ENCODE assay signal across 8 cellular contexts in the genomic region with DNA sequence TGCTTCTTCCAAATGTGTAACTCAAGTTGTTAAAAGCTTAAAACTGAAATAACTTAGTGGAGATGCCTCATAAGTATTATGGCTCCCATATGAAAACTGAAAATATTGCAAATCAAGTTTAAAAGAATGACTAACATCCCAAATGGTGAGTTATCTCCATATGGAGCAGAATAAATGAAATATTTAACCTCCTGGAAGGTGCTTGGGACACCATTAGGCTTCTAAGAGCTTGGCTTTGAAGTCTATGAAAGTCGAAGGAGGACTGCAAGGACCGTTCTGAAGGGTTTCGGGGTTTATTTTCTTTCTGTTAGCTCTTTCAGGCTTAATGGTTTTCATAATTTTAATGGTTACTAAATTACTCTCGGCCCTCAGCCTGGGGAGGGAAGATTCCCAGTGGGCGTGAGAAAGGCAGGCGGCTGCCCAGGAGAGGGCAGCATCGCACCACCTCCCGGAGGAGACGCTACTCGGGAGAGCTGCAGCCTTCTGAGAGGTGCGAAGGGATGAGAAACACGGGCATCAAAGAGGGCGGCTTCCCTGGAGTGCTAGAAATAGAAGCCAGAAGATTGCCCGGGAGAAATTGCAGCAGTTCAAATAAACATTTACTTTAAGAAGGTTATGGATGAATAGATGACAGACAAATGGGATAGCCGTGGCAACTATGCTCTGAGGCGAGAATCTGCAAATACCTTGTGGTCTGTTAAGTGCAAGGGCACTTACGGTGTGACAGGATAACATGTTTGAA. TPM values are rescaled to one million over a fixed set of nuclear protein-coding genes. Genes with fewer than 3 reads are reported as not detected.
DNase-seq lines count a peak whose midpoint lies in the region; ATAC-seq and TF ChIP-seq lines count a peak whose summit lies in the region.

No MANE protein-coding gene starts in this region.

- peak; percentile 4 for DNase-seq in AG04449 (ENCODE audit: low read depth, low spot score)
- peak; percentile 77 for DNase-seq in NCI-H2227 treated with DMSO at 0.1 percent for 48 hours (lab: John Stamatoyannopoulos, UW)
- peak; percentile 85 for DNase-seq in activated CD4-positive, alpha-beta T cell treated with anti-CD3 and anti-CD28 coated beads for 48 hours
- DNase-seq in choroid plexus epithelial cell (ENCODE audit: low read depth): peak; percentile 80
- DNase-seq in left lobe of liver (ENCODE audit: low spot score): peak; percentile 72
- DNase-seq in stimulated activated CD4-positive, alpha-beta T cell treated with anti-CD3 and anti-CD28 coated beads, Interleukin-4, amount 100 ng/mL, for 4 hours: peak; percentile 68 to 75

- POLR2A ChIA-PET in AG04449 (lab: Yijun Ruan, JAX): no interaction called here

- CTCF ChIA-PET in AG04449 (lab: Yijun Ruan, JAX): interaction anchor here (0.6 to 9.4 kb wide), 53 partner anchors 8 to 812 kb away, joined by 3 to 131 read pairs (median 4); a partner anchor contains a TSS

- H3K4me3 ChIP-seq in AG04449 (ENCODE audit: low read depth, low read length) (no peak overlapping the region), choroid plexus epithelial cell (ENCODE audit: low read depth, low read length) (no peak overlapping the region)

- TF ChIP-seq CTCF in AG04449 (IDR thresholded peaks at IDR 0.05; ENCODE audit: insufficient read depth, low read length, missing control alignments): peak; percentile 95
- peak; percentile 98 for TF ChIP-seq CTCF in choroid plexus epithelial cell (conservative IDR thresholded peaks at IDR 0.05; ENCODE audit: low read depth, low read length)

- ATAC-seq in GM18511 (IDR thresholded peaks at IDR 0.05; ENCODE audit: unreplicated experiment): peak; percentile 92
- ATAC-seq in HG03095 (IDR thresholded peaks at IDR 0.05; ENCODE audit: unreplicated experiment): peak; percentile 95
- ATAC-seq in left lobe of liver: peak; percentile 100

RNA-seq across cellular contexts. Expression of a gene that starts 43.1 kb away (rescaled TPM):
- not detected for total RNA-seq in left lobe of liver

RNA-seq across cellular contexts. Expression of a gene that starts 47.9 kb away (rescaled TPM):
- 13.1 TPM for total RNA-seq in left lobe of liver

Comparison
In these comparisons a context has a peak if more than half of its experiments do, and no peak if none do; other contexts are left out.
1. DNase-seq: peak in every context shown above with its lines; median percentile 85 in activated CD4-positive, alpha-beta T cell treated with anti-CD3 and anti-CD28 coated beads for 48 hours; 80 in choroid plexus epithelial cell; 77 in NCI-H2227 treated with DMSO at 0.1 percent for 48 hours; 72 in left lobe of liver; 72 in stimulated activated CD4-positive, alpha-beta T cell treated with anti-CD3 and anti-CD28 coated beads, Interleukin-4, amount 100 ng/mL, for 4 hours; 4 in AG04449.